Comparison of ENCODE assay signal across 1 cellular context in the genomic region with DNA sequence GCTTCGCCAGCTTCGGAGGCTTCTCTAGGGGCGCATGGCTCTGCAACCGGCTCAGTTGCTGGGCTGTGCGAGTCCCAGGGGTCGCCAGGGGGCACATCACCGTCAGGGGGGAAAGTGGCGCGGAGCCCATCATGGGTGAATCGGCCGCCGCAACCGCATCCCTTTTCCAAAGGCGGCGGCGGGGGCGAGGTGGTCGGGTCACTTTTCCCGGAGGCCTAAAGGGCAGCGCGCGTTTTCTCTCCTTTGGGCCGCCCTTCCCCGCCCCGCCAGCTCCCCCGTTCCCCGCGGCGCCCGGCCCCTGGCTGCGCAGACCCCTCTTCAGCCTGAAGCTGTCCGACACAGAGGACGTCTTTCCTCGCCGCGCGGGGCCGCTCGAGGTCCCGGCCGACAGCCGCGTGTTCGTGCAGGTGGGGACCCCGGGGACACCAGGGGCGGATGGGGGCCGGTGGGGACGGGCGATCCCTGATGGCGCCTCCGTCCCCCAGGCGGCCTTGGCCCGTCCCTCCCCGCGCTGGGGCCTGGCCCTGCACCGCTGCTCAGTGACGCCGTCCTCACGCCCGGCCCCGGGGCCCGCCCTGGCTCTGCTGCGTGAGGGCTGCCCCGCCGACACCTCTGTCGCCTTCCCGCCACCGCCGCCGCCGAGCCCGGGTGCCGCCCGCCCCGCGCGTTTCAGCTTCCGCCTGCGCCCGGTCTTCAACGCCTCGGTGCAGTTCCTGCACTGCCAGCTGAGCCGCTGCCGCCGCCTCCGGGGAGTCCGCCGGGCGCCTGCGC.
TF ChIP-seq lines count a peak whose summit lies in the region.

No MANE protein-coding gene starts in this region.

TF ChIP-seq in HepG2, 621 proteins besides CTCF, POLR2A, EP300 and RAD21 (continued from another document and continues in another):
- TF ChIP-seq MAZ (IDR thresholded peaks at IDR 0.05; ENCODE audit: borderline replicate concordance, low read depth, low read length) (peak; percentile 27; the same call in 1 of the 2 replicates), MAZ (CRISPR knock-in tag; IDR thresholded peaks at IDR 0.05; ENCODE audit: low read depth) (peak; percentile 72; the same call in 1 of the 2 replicates), SIN3B (IDR thresholded peaks at IDR 0.05; ENCODE audit: low read length) (no peak), ZNF468 (CRISPR knock-in tag; IDR thresholded peaks at IDR 0.05) (no peak), ZNF75D (CRISPR knock-in tag; IDR thresholded peaks at IDR 0.05; ENCODE audit: borderline replicate concordance) (no peak), ZNF776 (CRISPR knock-in tag; IDR thresholded peaks at IDR 0.05) (peak; percentile 77; the same call in 1 of the 2 replicates), ZNF512 (CRISPR knock-in tag; IDR thresholded peaks at IDR 0.05) (no peak), ZNF432 (CRISPR knock-in tag; IDR thresholded peaks at IDR 0.05; ENCODE audit: borderline replicate concordance) (no peak), ZFP62 (CRISPR knock-in tag; IDR thresholded peaks at IDR 0.05) (no peak), ZFP41 (CRISPR knock-in tag; IDR thresholded peaks at IDR 0.05; ENCODE audit: borderline replicate concordance) (no peak), JUND (CRISPR knock-in tag; IDR thresholded peaks at IDR 0.05) (no peak), RCOR2 (CRISPR knock-in tag; IDR thresholded peaks at IDR 0.05) (no peak), ZSCAN31 (CRISPR knock-in tag; IDR thresholded peaks at IDR 0.05; ENCODE audit: low read depth) (no peak), FOSL2 (CRISPR knock-in tag; IDR thresholded peaks at IDR 0.05) (no peak), NKX3-1 (CRISPR knock-in tag; IDR thresholded peaks at IDR 0.05) (no peak; the same call in 1 of the 2 replicates), ZNF431 (CRISPR knock-in tag; IDR thresholded peaks at IDR 0.05; ENCODE audit: borderline replicate concordance, low read depth) (peak; percentile 75; the same call in 1 of the 2 replicates), ZNF3 (CRISPR knock-in tag; IDR thresholded peaks at IDR 0.05) (no peak), ZNF30 (CRISPR knock-in tag; IDR thresholded peaks at IDR 0.05) (no peak), KDM6A (CRISPR knock-in tag; IDR thresholded peaks at IDR 0.05; ENCODE audit: low read depth) (no peak), ZNF460 (CRISPR knock-in tag; IDR thresholded peaks at IDR 0.05; ENCODE audit: borderline replicate concordance) (no peak), ZNF605 (CRISPR knock-in tag; IDR thresholded peaks at IDR 0.05) (0 out of 2 replicates have a peak, but pooled peaks have one; percentile 12), EED (CRISPR knock-in tag; IDR thresholded peaks at IDR 0.05) (peak; percentile 18), SPEN (CRISPR knock-in tag; IDR thresholded peaks at IDR 0.05; ENCODE audit: low read depth) (peak; percentile 40; the same call in 1 of the 2 replicates), IRF1 (CRISPR knock-in tag; IDR thresholded peaks at IDR 0.05; ENCODE audit: low read depth) (no peak), ZNF546 (CRISPR knock-in tag; conservative IDR thresholded peaks at IDR 0.05) (0 out of 2 replicates have a peak, but pooled peaks have one; percentile 47), NFKB2 (CRISPR knock-in tag; IDR thresholded peaks at IDR 0.05; ENCODE audit: borderline replicate concordance) (0 out of 2 replicates have a peak, but pooled peaks have one; percentile 5), RFX5 (IDR thresholded peaks at IDR 0.05; ENCODE audit: low read depth, low read length) (no peak), ZSCAN22 (CRISPR knock-in tag; IDR thresholded peaks at IDR 0.05) (peak; percentile 54; the same call in 1 of the 2 replicates), ZZZ3 (CRISPR knock-in tag; IDR thresholded peaks at IDR 0.05; ENCODE audit: borderline replicate concordance) (no peak), FOXK1 (CRISPR knock-in tag; IDR thresholded peaks at IDR 0.05; ENCODE audit: borderline replicate concordance, low read depth) (no peak), RFX3 (CRISPR knock-in tag; IDR thresholded peaks at IDR 0.05) (no peak), CSRNP2 (CRISPR knock-in tag; conservative IDR thresholded peaks at IDR 0.05; ENCODE audit: low read depth) (no peak), ZNF564 (CRISPR knock-in tag; IDR thresholded peaks at IDR 0.05) (no peak; the same call in 1 of the 2 replicates), ISL2 (CRISPR knock-in tag; IDR thresholded peaks at IDR 0.05) (0 out of 2 replicates have a peak, but pooled peaks have one; percentile 13), ZNF337 (CRISPR knock-in tag; IDR thresholded peaks at IDR 0.05; ENCODE audit: borderline replicate concordance, low read depth) (no peak), ZNF607 (CRISPR knock-in tag; IDR thresholded peaks at IDR 0.05; ENCODE audit: borderline replicate concordance) (no peak), PHB2 (IDR thresholded peaks at IDR 0.05; ENCODE audit: partially characterized antibody) (no peak), ZNF329 (CRISPR knock-in tag; IDR thresholded peaks at IDR 0.05; ENCODE audit: low read depth) (0 out of 2 replicates have a peak, but pooled peaks have one; percentile 27), CEBPB (IDR thresholded peaks at IDR 0.05; ENCODE audit: borderline replicate concordance, low read depth, low read length) (no peak), TOE1 (CRISPR knock-in tag; IDR thresholded peaks at IDR 0.05) (no peak), AGO2 (optimal IDR thresholded peaks at IDR 0.05; ENCODE audit: low read depth, low read length) (peak; percentile 64), PCBP2 (optimal IDR thresholded peaks at IDR 0.05; ENCODE audit: low read depth, low read length, poor library complexity, severe bottlenecking) (no peak), HMG20A (CRISPR knock-in tag; IDR thresholded peaks at IDR 0.05; ENCODE audit: borderline replicate concordance) (no peak), ZFAT (CRISPR knock-in tag; conservative IDR thresholded peaks at IDR 0.05) (no peak; the same call in 1 of the 2 replicates), YY1 (IDR thresholded peaks at IDR 0.05; ENCODE audit: insufficient read depth, insufficient replicate concordance, low read depth, low read length) (peak; percentile 75), NRL (CRISPR knock-in tag; IDR thresholded peaks at IDR 0.05; ENCODE audit: borderline replicate concordance) (no peak)
- TF ChIP-seq, protein P1, sequence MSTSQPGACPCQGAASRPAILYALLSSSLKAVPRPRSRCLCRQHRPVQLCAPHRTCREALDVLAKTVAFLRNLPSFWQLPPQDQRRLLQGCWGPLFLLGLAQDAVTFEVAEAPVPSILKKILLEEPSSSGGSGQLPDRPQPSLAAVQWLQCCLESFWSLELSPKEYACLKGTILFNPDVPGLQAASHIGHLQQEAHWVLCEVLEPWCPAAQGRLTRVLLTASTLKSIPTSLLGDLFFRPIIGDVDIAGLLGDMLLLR (CRISPR knock-in tag; IDR thresholded peaks at IDR 0.05), result no peak
- TF ChIP-seq, protein P2, sequence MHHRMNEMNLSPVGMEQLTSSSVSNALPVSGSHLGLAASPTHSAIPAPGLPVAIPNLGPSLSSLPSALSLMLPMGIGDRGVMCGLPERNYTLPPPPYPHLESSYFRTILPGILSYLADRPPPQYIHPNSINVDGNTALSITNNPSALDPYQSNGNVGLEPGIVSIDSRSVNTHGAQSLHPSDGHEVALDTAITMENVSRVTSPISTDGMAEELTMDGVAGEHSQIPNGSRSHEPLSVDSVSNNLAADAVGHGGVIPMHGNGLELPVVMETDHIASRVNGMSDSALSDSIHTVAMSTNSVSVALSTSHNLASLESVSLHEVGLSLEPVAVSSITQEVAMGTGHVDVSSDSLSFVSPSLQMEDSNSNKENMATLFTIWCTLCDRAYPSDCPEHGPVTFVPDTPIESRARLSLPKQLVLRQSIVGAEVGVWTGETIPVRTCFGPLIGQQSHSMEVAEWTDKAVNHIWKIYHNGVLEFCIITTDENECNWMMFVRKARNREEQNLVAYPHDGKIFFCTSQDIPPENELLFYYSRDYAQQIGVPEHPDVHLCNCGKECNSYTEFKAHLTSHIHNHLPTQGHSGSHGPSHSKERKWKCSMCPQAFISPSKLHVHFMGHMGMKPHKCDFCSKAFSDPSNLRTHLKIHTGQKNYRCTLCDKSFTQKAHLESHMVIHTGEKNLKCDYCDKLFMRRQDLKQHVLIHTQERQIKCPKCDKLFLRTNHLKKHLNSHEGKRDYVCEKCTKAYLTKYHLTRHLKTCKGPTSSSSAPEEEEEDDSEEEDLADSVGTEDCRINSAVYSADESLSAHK (CRISPR knock-in tag; IDR thresholded peaks at IDR 0.05; ENCODE audit: borderline replicate concordance), result no peak
- TF ChIP-seq, protein P3, sequence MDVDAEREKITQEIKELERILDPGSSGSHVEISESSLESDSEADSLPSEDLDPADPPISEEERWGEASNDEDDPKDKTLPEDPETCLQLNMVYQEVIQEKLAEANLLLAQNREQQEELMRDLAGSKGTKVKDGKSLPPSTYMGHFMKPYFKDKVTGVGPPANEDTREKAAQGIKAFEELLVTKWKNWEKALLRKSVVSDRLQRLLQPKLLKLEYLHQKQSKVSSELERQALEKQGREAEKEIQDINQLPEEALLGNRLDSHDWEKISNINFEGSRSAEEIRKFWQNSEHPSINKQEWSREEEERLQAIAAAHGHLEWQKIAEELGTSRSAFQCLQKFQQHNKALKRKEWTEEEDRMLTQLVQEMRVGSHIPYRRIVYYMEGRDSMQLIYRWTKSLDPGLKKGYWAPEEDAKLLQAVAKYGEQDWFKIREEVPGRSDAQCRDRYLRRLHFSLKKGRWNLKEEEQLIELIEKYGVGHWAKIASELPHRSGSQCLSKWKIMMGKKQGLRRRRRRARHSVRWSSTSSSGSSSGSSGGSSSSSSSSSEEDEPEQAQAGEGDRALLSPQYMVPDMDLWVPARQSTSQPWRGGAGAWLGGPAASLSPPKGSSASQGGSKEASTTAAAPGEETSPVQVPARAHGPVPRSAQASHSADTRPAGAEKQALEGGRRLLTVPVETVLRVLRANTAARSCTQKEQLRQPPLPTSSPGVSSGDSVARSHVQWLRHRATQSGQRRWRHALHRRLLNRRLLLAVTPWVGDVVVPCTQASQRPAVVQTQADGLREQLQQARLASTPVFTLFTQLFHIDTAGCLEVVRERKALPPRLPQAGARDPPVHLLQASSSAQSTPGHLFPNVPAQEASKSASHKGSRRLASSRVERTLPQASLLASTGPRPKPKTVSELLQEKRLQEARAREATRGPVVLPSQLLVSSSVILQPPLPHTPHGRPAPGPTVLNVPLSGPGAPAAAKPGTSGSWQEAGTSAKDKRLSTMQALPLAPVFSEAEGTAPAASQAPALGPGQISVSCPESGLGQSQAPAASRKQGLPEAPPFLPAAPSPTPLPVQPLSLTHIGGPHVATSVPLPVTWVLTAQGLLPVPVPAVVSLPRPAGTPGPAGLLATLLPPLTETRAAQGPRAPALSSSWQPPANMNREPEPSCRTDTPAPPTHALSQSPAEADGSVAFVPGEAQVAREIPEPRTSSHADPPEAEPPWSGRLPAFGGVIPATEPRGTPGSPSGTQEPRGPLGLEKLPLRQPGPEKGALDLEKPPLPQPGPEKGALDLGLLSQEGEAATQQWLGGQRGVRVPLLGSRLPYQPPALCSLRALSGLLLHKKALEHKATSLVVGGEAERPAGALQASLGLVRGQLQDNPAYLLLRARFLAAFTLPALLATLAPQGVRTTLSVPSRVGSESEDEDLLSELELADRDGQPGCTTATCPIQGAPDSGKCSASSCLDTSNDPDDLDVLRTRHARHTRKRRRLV (CRISPR knock-in tag; IDR thresholded peaks at IDR 0.05), result no peak
- TF ChIP-seq, protein P4, sequence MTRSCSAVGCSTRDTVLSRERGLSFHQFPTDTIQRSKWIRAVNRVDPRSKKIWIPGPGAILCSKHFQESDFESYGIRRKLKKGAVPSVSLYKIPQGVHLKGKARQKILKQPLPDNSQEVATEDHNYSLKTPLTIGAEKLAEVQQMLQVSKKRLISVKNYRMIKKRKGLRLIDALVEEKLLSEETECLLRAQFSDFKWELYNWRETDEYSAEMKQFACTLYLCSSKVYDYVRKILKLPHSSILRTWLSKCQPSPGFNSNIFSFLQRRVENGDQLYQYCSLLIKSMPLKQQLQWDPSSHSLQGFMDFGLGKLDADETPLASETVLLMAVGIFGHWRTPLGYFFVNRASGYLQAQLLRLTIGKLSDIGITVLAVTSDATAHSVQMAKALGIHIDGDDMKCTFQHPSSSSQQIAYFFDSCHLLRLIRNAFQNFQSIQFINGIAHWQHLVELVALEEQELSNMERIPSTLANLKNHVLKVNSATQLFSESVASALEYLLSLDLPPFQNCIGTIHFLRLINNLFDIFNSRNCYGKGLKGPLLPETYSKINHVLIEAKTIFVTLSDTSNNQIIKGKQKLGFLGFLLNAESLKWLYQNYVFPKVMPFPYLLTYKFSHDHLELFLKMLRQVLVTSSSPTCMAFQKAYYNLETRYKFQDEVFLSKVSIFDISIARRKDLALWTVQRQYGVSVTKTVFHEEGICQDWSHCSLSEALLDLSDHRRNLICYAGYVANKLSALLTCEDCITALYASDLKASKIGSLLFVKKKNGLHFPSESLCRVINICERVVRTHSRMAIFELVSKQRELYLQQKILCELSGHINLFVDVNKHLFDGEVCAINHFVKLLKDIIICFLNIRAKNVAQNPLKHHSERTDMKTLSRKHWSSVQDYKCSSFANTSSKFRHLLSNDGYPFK (CRISPR knock-in tag; IDR thresholded peaks at IDR 0.05; ENCODE audit: borderline replicate concordance), result 0 out of 2 replicates have a peak, but pooled peaks have one; percentile 30
- TF ChIP-seq, protein P5, sequence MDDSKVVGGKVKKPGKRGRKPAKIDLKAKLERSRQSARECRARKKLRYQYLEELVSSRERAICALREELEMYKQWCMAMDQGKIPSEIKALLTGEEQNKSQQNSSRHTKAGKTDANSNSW (CRISPR knock-in tag; IDR thresholded peaks at IDR 0.05; ENCODE audit: borderline replicate concordance), result peak; percentile 67; the same call in 1 of the 2 replicates
